In genomic region chr5:71662381-71662780, GRCh38 we compare ENCODE assay signal across 25 cellular contexts. TPM values are rescaled to one million over a fixed set of nuclear protein-coding genes. Genes with fewer than 3 reads are reported as not detected.
"Had no signal": no experiment of that assay in that cellular context is flagged by ENCODE, and none has a peak within 500 bp of the region (broad histone marks: within the 10 kb centered on the region; RNA-seq: fewer than 3 reads in every experiment).

No MANE protein-coding gene starts in this region.

- H3K9me3 Mint-ChIP-seq: IgD-negative memory B cell had no signal

- H3K27me3 Mint-ChIP-seq: IgD-negative memory B cell had no signal

- H3K27ac ChIP-seq: HL-60, SJSA1, SK-N-MC had no signal

- DNase-seq: KBM-7, NCI-H1092, NCI-H1105 treated with DMSO at 0.1 percent for 48 hours, NCI-H1436, NCI-H187, NCI-H2029, NCI-H2081 treated with DMSO at 0.1 percent for 48 hours, NCI-H2171, NCI-H226, NCI-H446, NCI-H510A, NCI-H524 treated with DMSO at 0.1 percent for 48 hours, NCI-H69, NCI-H774, Right ventricle myocardium superior, RPMI8226, SIG-M5 had no signal

- H3K4me3 ChIP-seq: SJSA1, SK-N-MC had no signal

- H3K4me1 ChIP-seq: SJSA1 had no signal

- H3K4me3 Mint-ChIP-seq: IgD-negative memory B cell had no signal

- FAIRE-seq: HTR-8/SVneo, RCC 7860 had no signal

- H3K36me3 ChIP-seq: SJSA1 had no signal

- H3K27ac Mint-ChIP-seq: IgD-negative memory B cell had no signal

- H3K9me3 ChIP-seq: SJSA1 had no signal

RNA-seq across cellular contexts. Expression of gene CARTPT, which starts 56.7 kb away (rescaled TPM):
- total RNA-seq: LHCN-M2, MCF 10A, Right ventricle myocardium superior, SJSA1 had no signal
- polyA plus RNA-seq: IgD-negative memory B cell had no signal
